Comparison of ENCODE assay signal across 1 cellular context in genomic region chr19:49130325-49130724, GRCh38.
TF ChIP-seq lines count a peak whose summit lies in the region.

No MANE protein-coding gene starts in this region.

TF ChIP-seq in H1, 55 proteins besides CTCF, POLR2A, EP300 and RAD21:
- TF ChIP-seq MAFK (IDR thresholded peaks at IDR 0.05; ENCODE audit: low read depth, low read length): no peak
